In the genomic region with DNA sequence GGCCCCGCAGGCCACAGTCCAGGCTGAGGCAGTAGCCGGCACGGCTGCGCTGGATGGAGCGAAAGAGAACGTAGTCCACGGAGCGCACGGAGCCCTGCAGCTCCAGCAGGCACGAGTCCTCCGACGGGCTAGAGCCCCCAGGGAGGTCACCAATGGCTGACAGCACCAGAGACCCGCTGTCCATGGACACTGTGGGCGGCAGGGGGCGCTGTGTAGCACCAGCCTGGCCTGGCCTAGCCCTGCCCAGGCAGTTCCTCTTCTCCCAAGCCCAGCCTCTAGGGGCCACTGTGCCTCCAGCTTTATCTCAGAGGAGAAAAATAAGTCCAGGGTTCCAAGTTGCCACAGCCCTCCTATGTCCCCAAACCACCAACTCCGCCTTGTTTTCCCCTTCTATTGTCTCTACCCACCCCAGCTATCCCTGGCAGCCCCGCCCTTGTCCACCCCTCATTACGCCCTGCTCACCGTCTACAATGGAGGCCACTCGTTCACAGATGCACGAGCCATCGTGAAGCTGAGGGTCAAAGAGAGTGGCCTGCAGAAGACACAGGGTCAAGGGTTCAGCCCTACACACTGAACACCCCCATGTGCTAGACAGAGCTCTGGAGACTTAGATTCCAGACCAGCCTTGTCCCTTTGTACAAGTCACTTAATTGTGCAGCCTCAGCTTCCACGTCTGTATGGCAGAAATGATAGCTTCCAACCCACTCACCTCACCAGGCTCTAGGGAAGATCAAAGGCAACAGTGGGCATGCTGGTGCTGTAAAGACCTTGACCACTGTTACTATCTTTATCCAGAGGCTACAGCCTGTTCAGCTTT, we compare ENCODE assay signal across 8 cellular contexts. TPM values are rescaled to one million over a fixed set of nuclear protein-coding genes. Genes with fewer than 3 reads are reported as not detected.
A peak's percentile ranks its signal among the peaks of the same experiment; 100 is the strongest.
DNase-seq lines count a peak whose midpoint lies in the region; ATAC-seq and TF ChIP-seq lines count a peak whose summit lies in the region.

No MANE protein-coding gene starts in this region.

- ATAC-seq in CD4-positive, alpha-beta T cell (ENCODE audit: poor library complexity): peak; percentile 96
- peak; percentile 83 for ATAC-seq in GM19372 (IDR thresholded peaks at IDR 0.05; ENCODE audit: low read depth, unreplicated experiment)
- peak; percentile 71 for ATAC-seq in HG03565 (IDR thresholded peaks at IDR 0.05; ENCODE audit: unreplicated experiment)
- ATAC-seq in lower lobe of right lung: peak; percentile 87 to 94

- peak; percentile 100 for TF ChIP-seq CTCF in CD4-positive, alpha-beta T cell (IDR thresholded peaks at IDR 0.05)
- TF ChIP-seq CTCF in dorsolateral prefrontal cortex (IDR thresholded peaks at IDR 0.05 in 54 of 56, conservative IDR thresholded peaks at IDR 0.05 in 2 of 56; ENCODE audit: low read depth in 1 of 56, partially characterized antibody in 56 of 56): peak; percentile 97 to 100 (median 100)
- peak; percentile 100 for TF ChIP-seq CTCF in lower lobe of right lung (IDR thresholded peaks at IDR 0.05)

- H3K36me3 Mint-ChIP-seq in CD4-positive, alpha-beta T cell (ENCODE audit: low read depth): no peaks in the 10 kb centered on the region

- H3K9me3 ChIP-seq in CD4-positive, alpha-beta T cell (ENCODE audit: control insufficient read depth, low read length): no peaks in the 10 kb centered on the region
- no peaks in the 10 kb centered on the region for H3K9me3 ChIP-seq in lower lobe of right lung

- peak; percentile 93 to 98 (median 96) for DNase-seq in CD4-positive, alpha-beta T cell
- DNase-seq in NCI-H82 (lab: John Stamatoyannopoulos, UW): peak; percentile 98
- DNase-seq in activated CD4-positive, alpha-beta T cell treated with anti-CD3 and anti-CD28 coated beads, Interleukin-2, amount 50 U/mL, for 48 hours: peak; percentile 98 to 99
- peak; percentile 89 to 95 (median 92) for DNase-seq in dorsolateral prefrontal cortex
- DNase-seq in lower lobe of right lung: peak; percentile 95
- peak; percentile 89 to 96 (median 94) for DNase-seq in stimulated activated CD4-positive, alpha-beta T cell treated with anti-CD3 and anti-CD28 coated beads, TNF-alpha, amount 100 ng/mL, for 4 hours (ENCODE audit: low read depth in 3 of 3)

- POLR2A ChIA-PET in CD4-positive, alpha-beta T cell (lab: Charles Lee): interaction anchor here (0.6 to 5.3 kb wide), 9 partner anchors 11 to 345 kb away, joined by 3 to 51 read pairs (median 3); partner anchors contain the start of genes CLK2, FDPS, KRTCAP2 and MTX1

- H3K4me1 Mint-ChIP-seq in CD4-positive, alpha-beta T cell (ENCODE audit: low read depth): peaks cover 23% of the 10 kb centered on the region

- no peaks in the 10 kb centered on the region for H3K27me3 ChIP-seq in CD4-positive, alpha-beta T cell (ENCODE audit: control insufficient read depth, insufficient read depth, low read length)
- no peaks in the 10 kb centered on the region for H3K27me3 ChIP-seq in dorsolateral prefrontal cortex
- no peaks in the 10 kb centered on the region for H3K27me3 ChIP-seq in lower lobe of right lung (ENCODE audit: low read depth)

- H3K27me3 Mint-ChIP-seq in CD4-positive, alpha-beta T cell: no peaks in the 10 kb centered on the region

- intact Hi-C loops in CD4-positive, alpha-beta T cell (cut with DNase I, micrococcal nuclease): loop anchor here (1.0 to 10.0 kb wide), 5 partner anchors 58 to 343 kb away; partner anchors contain the start of gene FDPS (in 1 of the 2)
- intact Hi-C loops in dorsolateral prefrontal cortex (cut with DNase I): loop anchor here (1.0 to 5.0 kb wide), 3 partner anchors 70 to 341 kb away; partner anchors contain the start of gene RUSC1 (in 2 of the 2)
- intact Hi-C loops in lower lobe of right lung (cut with DNase I): no loop called here

- H3K4me3 Mint-ChIP-seq in CD4-positive, alpha-beta T cell: peak overlapping the region; percentile 67

- peaks cover 9% of the 10 kb centered on the region for H3K36me3 ChIP-seq in lower lobe of right lung

- H3K27ac Mint-ChIP-seq in CD4-positive, alpha-beta T cell: peak overlapping the region; percentile 16

- H3K9me3 Mint-ChIP-seq in CD4-positive, alpha-beta T cell: no peaks in the 10 kb centered on the region

- peaks cover 28% of the 10 kb centered on the region for H3K4me1 ChIP-seq in lower lobe of right lung

- CTCF ChIA-PET in CD4-positive, alpha-beta T cell (lab: Charles Lee): interaction anchor here (0.5 to 4.4 kb wide), 49 partner anchors 9 to 609 kb away, joined by 3 to 114 read pairs (median 5); partner anchors contain the start of genes CLK2, FDPS, HCN3 and KRTCAP2

- peak overlapping the region in 52 of 59 donors; percentile 3 to 53 (median 28) for H3K4me3 ChIP-seq in dorsolateral prefrontal cortex
- H3K4me3 ChIP-seq in lower lobe of right lung: peak overlapping the region; percentile 39

- no peak overlapping the region for H3K27ac ChIP-seq in CD4-positive, alpha-beta T cell (ENCODE audit: low read depth, low read length)
- H3K27ac ChIP-seq in dorsolateral prefrontal cortex (peak overlapping the region in 53 of 59 donors; percentile 6 to 89 (median 71)), lower lobe of right lung (peak overlapping the region; percentile 56)

RNA-seq across cellular contexts. Expression of gene ENTREP3, which starts 4.4 kb away (rescaled TPM):
- 1 to 10 TPM; 6.6 to 8.3 TPM for total RNA-seq in CD4-positive, alpha-beta T cell
- 10 to 100 TPM; 28.2 to 75.1 (median 42.6) TPM for total RNA-seq in dorsolateral prefrontal cortex
- 22.9 TPM for total RNA-seq in lower lobe of right lung

RNA-seq across cellular contexts. Expression of gene SCAMP3, which starts 11.3 kb away (rescaled TPM):
- 10 to 100 TPM; 54.8 to 55.6 TPM for total RNA-seq in CD4-positive, alpha-beta T cell
- total RNA-seq in dorsolateral prefrontal cortex: 10 to 100 TPM; 40.4 to 73.3 (median 49.7) TPM
- 70.2 TPM for total RNA-seq in lower lobe of right lung

RNA-seq across cellular contexts. Expression of gene CLK2, which starts 22.5 kb away (rescaled TPM):
- 10 to 100 TPM; 48.1 to 49.8 TPM for total RNA-seq in CD4-positive, alpha-beta T cell
- total RNA-seq in dorsolateral prefrontal cortex (10 to 100 TPM; 24.7 to 58.5 (median 39.4) TPM), lower lobe of right lung (51.1 TPM)

RNA-seq across cellular contexts. Expression of gene HCN3, which starts 26.4 kb away (rescaled TPM):
- total RNA-seq in CD4-positive, alpha-beta T cell: 1 to 10 TPM; 1.3 to 1.8 TPM
- 10 to 100 TPM in 94 of 120 experiments, 1 to 10 TPM in 26; 6.0 to 24.1 (median 11.7) TPM for total RNA-seq in dorsolateral prefrontal cortex
- 4.2 TPM for total RNA-seq in lower lobe of right lung

RNA-seq across cellular contexts. Expression of gene MTX1, which starts 42.3 kb away (rescaled TPM):
- total RNA-seq in CD4-positive, alpha-beta T cell: 10 to 100 TPM; 19.9 to 20.7 TPM
- total RNA-seq in dorsolateral prefrontal cortex (10 to 100 TPM; 13.5 to 26.7 (median 20.0) TPM), lower lobe of right lung (27.9 TPM)
